ENCODE assay signal across 1 cellular context in genomic region chr14:102341566-102341965, GRCh38.
TF ChIP-seq lines count a peak whose summit lies in the region.

No MANE protein-coding gene starts in this region.

TF ChIP-seq in HepG2, 621 proteins besides CTCF, POLR2A, EP300 and RAD21:
- TF ChIP-seq TEAD2 (CRISPR knock-in tag; IDR thresholded peaks at IDR 0.05): no peak
- TF ChIP-seq NFATC3 (CRISPR knock-in tag; IDR thresholded peaks at IDR 0.05): no peak
- peak; percentile 63 for TF ChIP-seq AGO2 (optimal IDR thresholded peaks at IDR 0.05; ENCODE audit: low read depth, low read length)
- TF ChIP-seq ETV5 (CRISPR knock-in tag; IDR thresholded peaks at IDR 0.05; ENCODE audit: borderline replicate concordance): no peak
- TF ChIP-seq ZNF772 (CRISPR knock-in tag; IDR thresholded peaks at IDR 0.05): no peak
- TF ChIP-seq ZNF691 (CRISPR knock-in tag; IDR thresholded peaks at IDR 0.05; ENCODE audit: borderline replicate concordance, low read depth): no peak
